Comparison of ENCODE assay signal across 10 cellular contexts in genomic region chr15:41334293-41335120, GRCh38. TPM values are rescaled to one million over a fixed set of nuclear protein-coding genes. Genes with fewer than 3 reads are reported as not detected.
DNase-seq lines count a peak whose midpoint lies in the region; ATAC-seq and TF ChIP-seq lines count a peak whose summit lies in the region.
"Had no signal": no experiment of that assay in that cellular context is flagged by ENCODE, and none has a peak within 500 bp of the region (broad histone marks: within the 10 kb centered on the region; RNA-seq: fewer than 3 reads in every experiment).

No MANE protein-coding gene starts in this region.

- 0 out of 2 replicates have a peak, but pooled peaks cover 9% of the 10 kb centered on the region for H3K4me1 ChIP-seq in HUES48 (ENCODE audit: control insufficient read depth, insufficient read depth, low read length)
- H3K4me1 ChIP-seq: parathyroid adenoma had no signal

- H3K9me3 ChIP-seq in CD4-positive, alpha-beta T cell (ENCODE audit: control insufficient read depth, low read length) = no peaks in the 10 kb centered on the region
- no peaks in the 10 kb centered on the region for H3K9me3 ChIP-seq in HUES48 (ENCODE audit: control insufficient read depth, insufficient read depth, low read length)
- H3K9me3 ChIP-seq: thoracic aorta had no signal

- peaks cover 29% of the 10 kb centered on the region for H3K36me3 ChIP-seq in HUES48 (ENCODE audit: control insufficient read depth, insufficient read depth, low read length)
- H3K36me3 ChIP-seq: thoracic aorta had no signal

- no peak for ATAC-seq in CD4-positive, alpha-beta T cell (ENCODE audit: poor library complexity)

- peak overlapping the region; percentile 68 for H3K4me3 Mint-ChIP-seq in CD4-positive, alpha-beta T cell

- no peaks in the 10 kb centered on the region for H3K9me3 Mint-ChIP-seq in CD4-positive, alpha-beta T cell

- TF ChIP-seq CTCF in CD4-positive, alpha-beta T cell (IDR thresholded peaks at IDR 0.05) = no peak
- TF ChIP-seq CTCF in WI38 (IDR thresholded peaks at IDR 0.05; ENCODE audit: low read depth, low read length) = no peak

- H3K27ac Mint-ChIP-seq in CD4-positive, alpha-beta T cell = peak overlapping the region; percentile 5

- no peak overlapping the region for H3K9ac ChIP-seq in HUES48 (ENCODE audit: low read depth, low read length)
- H3K9ac ChIP-seq: parathyroid adenoma had no signal

- H3K36me3 Mint-ChIP-seq in CD4-positive, alpha-beta T cell (ENCODE audit: low read depth) = peaks cover 12% of the 10 kb centered on the region

- CTCF ChIA-PET in CD4-positive, alpha-beta T cell (lab: Charles Lee) = no interaction called here

- no peak for DNase-seq in CD4-positive, alpha-beta T cell
- peak; percentile 10 for DNase-seq in left kidney (ENCODE audit: low read depth, low spot score)
- no peak for DNase-seq in stimulated activated CD4-positive, alpha-beta T cell treated with anti-CD3 and anti-CD28 coated beads, Interleukin-2, amount 100 ng/mL, for 24 hours
- DNase-seq in NCI-H1436 (lab: John Stamatoyannopoulos, UW) = no peak
- DNase-seq in NOMO-1 treated with dmso at 0.1 percent for 144 hours (lab: John Stamatoyannopoulos, UW; ENCODE audit: unreplicated experiment) = no peak
- no peak for DNase-seq in pons (ENCODE audit: low spot score)

- H3K27me3 Mint-ChIP-seq in CD4-positive, alpha-beta T cell = no peaks in the 10 kb centered on the region

- intact Hi-C loops in CD4-positive, alpha-beta T cell (cut with DNase I, micrococcal nuclease) = loop anchor here in 1 of 2 experiments (5.0 to 10.0 kb wide), 6 partner anchors 68 to 640 kb away; partner anchors contain the start of genes CHAC1, EHD4, NDUFAF1 and RPAP1

- H3K4me3 ChIP-seq in HUES48 (ENCODE audit: low read depth, low read length) (peak overlapping the region; percentile 97), WI38 (ENCODE audit: low read depth, low read length) (peak overlapping the region; percentile 87)

- no peaks in the 10 kb centered on the region for H3K27me3 ChIP-seq in CD4-positive, alpha-beta T cell (ENCODE audit: control insufficient read depth, insufficient read depth, low read length)
- H3K27me3 ChIP-seq in HUES48 (ENCODE audit: control insufficient read depth, insufficient read depth, low read length) = no peaks in the 10 kb centered on the region

- H3K27ac ChIP-seq in CD4-positive, alpha-beta T cell (ENCODE audit: low read depth, low read length) = no peak overlapping the region
- peak overlapping the region; percentile 12 for H3K27ac ChIP-seq in HUES48 (ENCODE audit: low read depth, low read length)
- H3K27ac ChIP-seq: parathyroid adenoma, thoracic aorta had no signal

- POLR2A ChIA-PET in CD4-positive, alpha-beta T cell (lab: Charles Lee) = no interaction called here

- H3K4me1 Mint-ChIP-seq in CD4-positive, alpha-beta T cell (ENCODE audit: low read depth) = peaks cover 25% of the 10 kb centered on the region

RNA-seq across cellular contexts. Expression of gene NUSAP1, which starts 1.8 kb away (rescaled TPM):
- total RNA-seq in CD4-positive, alpha-beta T cell = 1 to 10 TPM; 2.2 to 2.3 TPM

RNA-seq across cellular contexts. Expression of gene OIP5, which starts 2.1 kb away (rescaled TPM):
- total RNA-seq in CD4-positive, alpha-beta T cell = under 1 TPM; 0.20 to 0.36 TPM
- total RNA-seq: thoracic aorta had no signal
